17 cellular contexts compared by ENCODE assay signal in genomic region chr3:188659444-188660100, GRCh38.
DNase-seq lines count a peak whose midpoint lies in the region; ATAC-seq, FAIRE-seq and TF ChIP-seq lines count a peak whose summit lies in the region.
"Had no signal": no experiment of that assay in that cellular context is flagged by ENCODE, and none has a peak within 500 bp of the region (broad histone marks: within the 10 kb centered on the region; RNA-seq: fewer than 3 reads in every experiment).

No MANE protein-coding gene starts in this region.

- no peak for DNase-seq in HTR-8/SVneo (ENCODE audit: insufficient read length, low spot score)
- DNase-seq in adipocyte (ENCODE audit: low read depth), result peak; percentile 11
- DNase-seq in fibroblast of mammary gland (ENCODE audit: low read depth), result peak; percentile 19
- DNase-seq in NCI-H1436 treated with DMSO at 0.1 percent for 48 hours (lab: John Stamatoyannopoulos, UW), result no peak
- DNase-seq: C1 segment of cervical spinal cord; Calu3; CD4-positive, alpha-beta T cell; DMS 273 treated with DMSO at 0.1 percent for 48 hours; HCEC 1CT; HFFc6 had no signal

- WGBS in gastroesophageal sphincter (ENCODE audit: low coverage in 1 of 2), 2 donors, result 35 to 53% methylated on average over 5 of the region's 5 CpGs

- no peak overlapping the region for H3K9ac ChIP-seq in adipocyte (ENCODE audit: low read length)
- no peak overlapping the region for H3K9ac ChIP-seq in subcutaneous abdominal adipose tissue (ENCODE audit: low read length in 5 of 5)

- FAIRE-seq in HTR-8/SVneo (lab: Jason Lieb, UNC), result peak; percentile 40
- FAIRE-seq: A204.1, G401.6, GM12891, GM19239 had no signal

- no peak for TF ChIP-seq POLR2A in gastroesophageal sphincter (IDR thresholded peaks at IDR 0.05)

- H3K36me3 ChIP-seq in adipocyte (ENCODE audit: control insufficient read depth, insufficient read depth, low read length, severe bottlenecking) (no peaks in the 10 kb centered on the region), subcutaneous abdominal adipose tissue (ENCODE audit: control insufficient read depth in 5 of 5, insufficient read depth in 5 of 5, low read length in 5 of 5) (no peaks in the 10 kb centered on the region), gastroesophageal sphincter (no peaks in the 10 kb centered on the region)

- TF ChIP-seq CTCF in fibroblast of mammary gland (conservative IDR thresholded peaks at IDR 0.05; ENCODE audit: control insufficient read depth, insufficient read depth, low read depth, low read length), result no peak
- no peak for TF ChIP-seq CTCF in gastroesophageal sphincter (IDR thresholded peaks at IDR 0.05)

- H3K9me3 ChIP-seq in adipocyte (ENCODE audit: control insufficient read depth, low read length) (no peaks in the 10 kb centered on the region), subcutaneous abdominal adipose tissue (ENCODE audit: control insufficient read depth in 5 of 5, low read length in 5 of 5) (no peaks in the 10 kb centered on the region), gastroesophageal sphincter (no peaks in the 10 kb centered on the region)

- H3K27ac ChIP-seq in subcutaneous abdominal adipose tissue (ENCODE audit: low read depth, low read length) (peak overlapping the region; percentile 34), gastroesophageal sphincter (peak overlapping the region in 1 of 4 donors; percentile 33)

- ATAC-seq in gastroesophageal sphincter (no peak), HG02973 (IDR thresholded peaks at IDR 0.05; ENCODE audit: unreplicated experiment) (no peak)

- H3K27me3 ChIP-seq in adipocyte (replicated peaks; ENCODE audit: control insufficient read depth, insufficient read depth, low read length), result no peaks in the 10 kb centered on the region
- H3K27me3 ChIP-seq in subcutaneous abdominal adipose tissue (ENCODE audit: control insufficient read depth in 5 of 5, insufficient read depth in 4 of 5, low read length in 5 of 5), result no peaks in the 10 kb centered on the region
- no peaks in the 10 kb centered on the region for H3K27me3 ChIP-seq in gastroesophageal sphincter

- no peak for TF ChIP-seq EP300 in gastroesophageal sphincter (IDR thresholded peaks at IDR 0.05)

- H3K4me3 ChIP-seq in adipocyte (ENCODE audit: low read length) (no peak overlapping the region), fibroblast of mammary gland (ENCODE audit: control insufficient read depth, low read depth, low read length) (no peak overlapping the region), subcutaneous abdominal adipose tissue (ENCODE audit: low read depth in 1 of 5, low read length in 5 of 5) (no peak overlapping the region), gastroesophageal sphincter (no peak overlapping the region)

- H3K4me1 ChIP-seq in adipocyte (ENCODE audit: control insufficient read depth, insufficient read depth, low read length) (peaks cover 34% of the 10 kb centered on the region), subcutaneous abdominal adipose tissue (ENCODE audit: control insufficient read depth in 5 of 5, insufficient read depth in 5 of 5, low read length in 5 of 5) (peaks cover 0 to 22% (median 12%) of the 10 kb centered on the region in 5 donors), gastroesophageal sphincter (peaks cover 4 to 69% (median 19%) of the 10 kb centered on the region in 3 donors)

Comparison
In these comparisons a context has a peak if more than half of its experiments do, and no peak if none do; other contexts are left out.
1. DNase-seq: peak in adipocyte (single experiment) and fibroblast of mammary gland (single experiment); none in HTR-8/SVneo (single experiment) and NCI-H1436 treated with DMSO at 0.1 percent for 48 hours (single experiment).